In the genomic region with DNA sequence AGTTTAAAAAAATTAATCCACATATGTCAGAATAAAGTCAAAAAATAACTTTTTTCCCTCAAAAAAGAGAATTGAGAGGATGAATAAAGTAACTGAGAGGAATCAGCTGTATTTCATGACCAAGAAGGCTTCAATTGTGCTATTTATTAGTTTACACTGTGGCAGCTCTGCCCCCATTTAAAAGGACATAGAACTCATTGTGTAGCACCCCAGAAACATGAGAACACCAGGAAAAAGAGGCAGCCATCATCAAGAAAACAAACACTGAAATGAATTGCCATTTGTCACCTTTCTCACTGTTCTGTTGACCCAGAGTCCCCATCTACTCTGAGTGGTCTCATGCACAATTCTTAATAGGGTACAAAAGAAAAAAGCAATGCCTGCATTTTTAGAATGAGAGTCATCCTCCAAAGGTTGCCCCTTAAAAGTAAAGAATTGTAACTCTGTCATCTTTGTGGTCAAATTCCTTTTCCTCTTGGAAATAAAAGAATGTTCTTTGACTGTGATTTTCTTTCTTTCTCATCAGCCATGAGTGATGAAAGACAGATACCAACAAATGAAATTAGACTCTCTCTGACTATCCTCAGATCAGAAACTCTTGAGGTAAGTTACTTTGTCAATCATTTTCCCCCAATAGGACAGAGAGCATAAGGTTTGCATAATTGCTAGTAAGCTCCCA, we compare ENCODE assay signal across 23 cellular contexts.
DNase-seq lines count a peak whose midpoint lies in the region; ATAC-seq, FAIRE-seq and TF ChIP-seq lines count a peak whose summit lies in the region.
"Had no signal": no experiment of that assay in that cellular context is flagged by ENCODE, and none has a peak within 500 bp of the region (broad histone marks: within the 10 kb centered on the region; RNA-seq: fewer than 3 reads in every experiment).

No MANE protein-coding gene starts in this region.

- FAIRE-seq in pancreas (lab: Jason Lieb, UNC): no peak

- H3K9me3 ChIP-seq in pancreas: no peaks in the 10 kb centered on the region
- H3K9me3 ChIP-seq: SJCRH30, stomach, uterus had no signal

- ATAC-seq in GM18502 (IDR thresholded peaks at IDR 0.05; ENCODE audit: poor library complexity, unreplicated experiment): no peak
- ATAC-seq in pancreas: no peak
- ATAC-seq: effector memory CD8-positive, alpha-beta T cell; foreskin keratinocyte; HCT116; left colon; right cardiac atrium had no signal

- H3K4me3 ChIP-seq in astrocyte of the spinal cord (ENCODE audit: low read depth, low read length) (no peak overlapping the region), kidney epithelial cell (ENCODE audit: low read depth, low read length) (no peak overlapping the region), pancreas (no peak overlapping the region)
- H3K4me3 ChIP-seq: SJCRH30, stomach, uterus had no signal

- DNase-seq in LHCN-M2 (ENCODE audit: low read depth) (peak; percentile 26), astrocyte of the spinal cord (ENCODE audit: low read depth, low spot score) (peak; percentile 76), kidney epithelial cell (ENCODE audit: low read depth) (peak; percentile 14), smooth muscle cell of the brain vasculature (ENCODE audit: low read depth, low spot score) (peak; percentile 1), HPDE6-E6E7 (ENCODE audit: extremely low spot score) (no peak), NCI-H2107 (lab: John Stamatoyannopoulos, UW) (no peak), pancreas (no peak)
- DNase-seq: activated CD8-positive, alpha-beta memory T cell treated with anti-CD3 and anti-CD28 coated beads for 24 hours; activated naive CD8-positive, alpha-beta T cell treated with anti-CD3 and anti-CD28 coated beads, Interleukin-2, amount 10 ng/mL, durations not matched to agents 7 days and 5 days; AML-193; effector memory CD8-positive, alpha-beta T cell; left colon; NCI-H1092; NCI-H82; right cardiac atrium; SJCRH30; stimulated activated CD4-positive, alpha-beta T cell treated with anti-CD3 and anti-CD28 coated beads, Interleukin-2, amount 100 ng/mL, for 24 hours; stomach; uterus had no signal

- H3K27me3 ChIP-seq in kidney epithelial cell (ENCODE audit: control insufficient read depth, insufficient read depth, low read length): no peaks in the 10 kb centered on the region
- H3K27me3 ChIP-seq in pancreas: peaks cover 0 to 4% (median 0%) of the 10 kb centered on the region in 4 donors
- H3K27me3 ChIP-seq: foreskin keratinocyte, SJCRH30, stomach, uterus had no signal

- TF ChIP-seq CTCF in astrocyte of the spinal cord (IDR thresholded peaks at IDR 0.05; ENCODE audit: low read depth, low read length): no peak
- TF ChIP-seq CTCF in kidney epithelial cell (IDR thresholded peaks at IDR 0.05; ENCODE audit: insufficient read depth, low read length, poor library complexity, severe bottlenecking): no peak
- no peak for TF ChIP-seq CTCF in pancreas (IDR thresholded peaks at IDR 0.05)

- H3K4me1 ChIP-seq in pancreas: no peaks in the 10 kb centered on the region
- H3K4me1 ChIP-seq: foreskin keratinocyte, SJCRH30, stomach, uterus had no signal

- H3K36me3 ChIP-seq in kidney epithelial cell (ENCODE audit: control insufficient read depth, insufficient read depth, low read length) (no peaks in the 10 kb centered on the region), pancreas (no peaks in the 10 kb centered on the region)
- H3K36me3 ChIP-seq: SJCRH30, stomach, uterus had no signal

- no peak overlapping the region for H3K27ac ChIP-seq in pancreas
- H3K27ac ChIP-seq: foreskin keratinocyte, KMS-11, SJCRH30, stomach, uterus had no signal

- in situ Hi-C loops in astrocyte of the spinal cord (cut with HindIII; ENCODE audit: low sequenced_read_pairs): no loop called here

- intact Hi-C loops in pancreas (cut with DNase I): no loop called here

Comparison
In these comparisons a context has a peak if more than half of its experiments do, and no peak if none do; other contexts are left out.
1. DNase-seq: peak in LHCN-M2 (single experiment), astrocyte of the spinal cord (single experiment), kidney epithelial cell (single experiment) and smooth muscle cell of the brain vasculature (single experiment); none in HPDE6-E6E7 (single experiment), NCI-H2107 (single experiment) and pancreas (0 of 6).